Comparison of ENCODE assay signal across 1 cellular context in genomic region chrX:72271812-72272211, GRCh38.
TF ChIP-seq lines count a peak whose summit lies in the region.

No MANE protein-coding gene starts in this region.

TF ChIP-seq in HCT116, 20 proteins besides CTCF, POLR2A, EP300 and RAD21:
- TF ChIP-seq CEBPB (IDR thresholded peaks at IDR 0.05; ENCODE audit: low read depth) (no peak), EGR1 (IDR thresholded peaks at IDR 0.05; ENCODE audit: low read depth) (no peak), ZBTB33 (IDR thresholded peaks at IDR 0.05; ENCODE audit: extremely low read depth, insufficient replicate concordance, low read length) (no peak), SP1 (IDR thresholded peaks at IDR 0.05; ENCODE audit: low read depth) (no peak), SRF (IDR thresholded peaks at IDR 0.05; ENCODE audit: low read depth) (no peak), TCF7L2 (IDR thresholded peaks at IDR 0.05; ENCODE audit: borderline replicate concordance, extremely low read depth, insufficient read depth, insufficient read length) (no peak), JUND (IDR thresholded peaks at IDR 0.05) (no peak)
TF ChIP-seq in HCT116: peak in this region for 0.
